Comparison of ENCODE assay signal across 17 cellular contexts in genomic region chr13:75907044-75907443, GRCh38.
DNase-seq lines count a peak whose midpoint lies in the region; ATAC-seq and TF ChIP-seq lines count a peak whose summit lies in the region.
"Had no signal": no experiment of that assay in that cellular context is flagged by ENCODE, and none has a peak within 500 bp of the region (broad histone marks: within the 10 kb centered on the region; RNA-seq: fewer than 3 reads in every experiment).

No MANE protein-coding gene starts in this region.

- H3K79me2 ChIP-seq in GM23338 (replicated peaks; ENCODE audit: insufficient read depth) = no peaks in the 10 kb centered on the region
- H3K79me2 ChIP-seq in trophoblast cell (ENCODE audit: control insufficient read depth, insufficient read depth, low read length, poor library complexity) = no peaks in the 10 kb centered on the region

- H3K9me3 Mint-ChIP-seq in GM23338 = no peaks in the 10 kb centered on the region
- no peaks in the 10 kb centered on the region for H3K9me3 Mint-ChIP-seq in endodermal cell

- H3K4me1 ChIP-seq in GM23338 (ENCODE audit: insufficient read depth) (0 out of 2 replicates have a peak, but pooled peaks cover 5% of the 10 kb centered on the region), endodermal cell (ENCODE audit: control insufficient read depth, insufficient read depth, low read length) (peaks cover 14% of the 10 kb centered on the region), trophoblast cell (ENCODE audit: control insufficient read depth in 1 of 2, insufficient read depth in 2 of 2, low read length in 2 of 2) (peaks cover 2 to 7% of the 10 kb centered on the region in 2 experiments)
- H3K4me1 ChIP-seq: HAP-1 had no signal

- no peak overlapping the region for H3K23ac ChIP-seq in trophoblast cell (ENCODE audit: low read length)

- H2AFZ ChIP-seq in GM23338 = peak overlapping the region; percentile 50; the same call in 1 of the 2 replicates
- H2AFZ ChIP-seq in trophoblast cell (ENCODE audit: insufficient read depth, low read length, poor library complexity) = no peak overlapping the region
- H2AFZ ChIP-seq: PC-9 had no signal

- H4K8ac ChIP-seq in trophoblast cell (ENCODE audit: low read depth, low read length) = peak overlapping the region; percentile 58

- no peak overlapping the region for H3K9ac ChIP-seq in endodermal cell (ENCODE audit: extremely low read depth, low read length, poor library complexity, severe bottlenecking)
- H3K9ac ChIP-seq in trophoblast cell (ENCODE audit: low read length) = no peak overlapping the region

- no peaks in the 10 kb centered on the region for H3F3A ChIP-seq in GM23338 (replicated peaks; ENCODE audit: low read depth)

- H4K12ac ChIP-seq in trophoblast cell (ENCODE audit: low read depth, low read length) = no peak overlapping the region

- H3K4me2 ChIP-seq in GM23338 = no peak overlapping the region
- H3K4me2 ChIP-seq in trophoblast cell (ENCODE audit: low read length) = no peak overlapping the region
- H3K4me2 ChIP-seq: PC-9 had no signal

- H4K91ac ChIP-seq in trophoblast cell (ENCODE audit: low read depth, low read length) = peak overlapping the region; percentile 18

- H3K4ac ChIP-seq in trophoblast cell (ENCODE audit: low read depth, low read length) = no peak overlapping the region

- peak overlapping the region; percentile 18 for H2AK5ac ChIP-seq in trophoblast cell (ENCODE audit: low read length)

- H3K27me3 Mint-ChIP-seq in GM23338 (ENCODE audit: insufficient read depth, low read depth, poor library complexity) = no peaks in the 10 kb centered on the region
- no peaks in the 10 kb centered on the region for H3K27me3 Mint-ChIP-seq in endodermal cell (ENCODE audit: insufficient read depth)

- H3K4me1 Mint-ChIP-seq in GM23338 = peaks cover 26% of the 10 kb centered on the region; the same call in 2 of the 3 replicates
- peaks cover 49% of the 10 kb centered on the region for H3K4me1 Mint-ChIP-seq in endodermal cell
- H3K4me1 Mint-ChIP-seq: CD14-positive monocyte had no signal

- no peaks in the 10 kb centered on the region for H4K20me1 ChIP-seq in GM23338 (replicated peaks; ENCODE audit: insufficient read depth)

- no peak for TF ChIP-seq CTCF in GM23338 (conservative IDR thresholded peaks at IDR 0.05; ENCODE audit: low read depth in 2 of 2)
- TF ChIP-seq CTCF in endodermal cell (conservative IDR thresholded peaks at IDR 0.05) = no peak

- H3K36me3 ChIP-seq in GM23338 (ENCODE audit: insufficient read depth) (no peaks in the 10 kb centered on the region), endodermal cell (ENCODE audit: control insufficient read depth, insufficient read depth, low read length) (no peaks in the 10 kb centered on the region), trophoblast cell (ENCODE audit: control insufficient read depth in 1 of 2, insufficient read depth in 2 of 2, low read length in 2 of 2) (no peaks in the 10 kb centered on the region)
- H3K36me3 ChIP-seq: HAP-1 had no signal

- H3K9me3 ChIP-seq in endodermal cell (ENCODE audit: control insufficient read depth, low read length) = no peaks in the 10 kb centered on the region
- no peaks in the 10 kb centered on the region for H3K9me3 ChIP-seq in trophoblast cell (ENCODE audit: insufficient read depth, low read depth, low read length)
- H3K9me3 ChIP-seq: HAP-1 had no signal

- H3K9me2 ChIP-seq in GM23338 (ENCODE audit: insufficient read depth) = no peaks in the 10 kb centered on the region

- H3K18ac ChIP-seq in trophoblast cell (ENCODE audit: low read length) = no peak overlapping the region

- DNase-seq in GM23338 (ENCODE audit: low spot score) (no peak), NCI-H524 (lab: John Stamatoyannopoulos, UW) (peak; percentile 61 to 78), endodermal cell (peak; percentile 49), trophoblast cell (no peak), NCI-H1105 (lab: John Stamatoyannopoulos, UW) (no peak), HK-2 (ENCODE audit: unreplicated experiment) (no peak), HuH-7.5 (ENCODE audit: low spot score) (no peak)
- DNase-seq: AML-193, DMS153, EL, NCI-H1048, NCI-H146, NCI-H345, PC-9 had no signal

- H3K27me3 ChIP-seq in GM23338 (ENCODE audit: insufficient read depth) (no peaks in the 10 kb centered on the region), endodermal cell (ENCODE audit: control insufficient read depth, insufficient read depth, low read length, poor library complexity, severe bottlenecking) (peaks cover 7% of the 10 kb centered on the region), trophoblast cell (ENCODE audit: insufficient read depth, low read length) (no peaks in the 10 kb centered on the region)

- peaks cover 6% of the 10 kb centered on the region for H3K79me1 ChIP-seq in trophoblast cell (ENCODE audit: low read length)

- no peak overlapping the region for H3K27ac Mint-ChIP-seq in GM23338
- no peak overlapping the region for H3K27ac Mint-ChIP-seq in endodermal cell
- H3K27ac Mint-ChIP-seq: CD14-positive monocyte had no signal

- H3K36me3 Mint-ChIP-seq in GM23338 (ENCODE audit: low read depth) = no peaks in the 10 kb centered on the region
- no peaks in the 10 kb centered on the region for H3K36me3 Mint-ChIP-seq in endodermal cell (ENCODE audit: low read depth)
- H3K36me3 Mint-ChIP-seq: CD14-positive monocyte had no signal

- H3K4me3 ChIP-seq in GM23338 (no peak overlapping the region), endodermal cell (ENCODE audit: low read length) (no peak overlapping the region), trophoblast cell (ENCODE audit: low read depth, low read length) (no peak overlapping the region)
- H3K4me3 ChIP-seq: HAP-1, PC-9 had no signal

- H2BK120ac ChIP-seq in trophoblast cell (ENCODE audit: insufficient read depth, low read length, poor library complexity) = no peak overlapping the region

- no peak for ATAC-seq in GM23338
- ATAC-seq: HepG2 had no signal

- no peak overlapping the region for H2BK5ac ChIP-seq in trophoblast cell (ENCODE audit: low read depth, low read length, poor library complexity)

- H3K27ac ChIP-seq in GM23338 (ENCODE audit: low read depth) (no peak overlapping the region), endodermal cell (ENCODE audit: low read depth, low read length) (no peak overlapping the region), trophoblast cell (ENCODE audit: low read depth, low read length) (no peak overlapping the region)
- H3K27ac ChIP-seq: PC-9 had no signal

- peak overlapping the region; percentile 82 for H2BK12ac ChIP-seq in trophoblast cell (ENCODE audit: low read length)

- 46 to 51% methylated on average over 2 to 5 of the region's 5 CpGs for WGBS in endodermal cell (ENCODE audit: insufficient coverage in 1 of 2, insufficient read length in 1 of 2), 2 experiments
- no CpG with 5 or more reads among the region's 5 CpGs for WGBS in trophoblast cell (ENCODE audit: extremely low coverage, insufficient coverage, insufficient read length)

- no peak overlapping the region for H3K14ac ChIP-seq in trophoblast cell (ENCODE audit: low read length)

- no peak overlapping the region for H3K4me3 Mint-ChIP-seq in GM23338
- H3K4me3 Mint-ChIP-seq in endodermal cell = no peak overlapping the region
- H3K4me3 Mint-ChIP-seq: CD14-positive monocyte had no signal

TF ChIP-seq in GM23338, 12 proteins besides CTCF, POLR2A, EP300 and RAD21 (continues in another document):
- TF ChIP-seq CREB1 (CRISPR knock-in tag; IDR thresholded peaks at IDR 0.05; ENCODE audit: low read depth) = no peak
- TF ChIP-seq EZH2phosphoT487 (IDR thresholded peaks at IDR 0.05; ENCODE audit: unreplicated experiment) = no peak
- no peak for TF ChIP-seq EZH2 (IDR thresholded peaks at IDR 0.05; ENCODE audit: low read depth, unreplicated experiment)
- no peak for TF ChIP-seq ZNF114 (CRISPR knock-in tag; IDR thresholded peaks at IDR 0.05)

Comparison
In these comparisons a context has a peak if more than half of its experiments do, and no peak if none do; other contexts are left out.
1. DNase-seq: peak in NCI-H524 (2 of 2) and endodermal cell (single experiment); none in GM23338 (single experiment), trophoblast cell (0 of 2), NCI-H1105 (single experiment), HK-2 (single experiment) and HuH-7.5 (single experiment).